ENCODE assay signal across 8 cellular contexts in the genomic region with DNA sequence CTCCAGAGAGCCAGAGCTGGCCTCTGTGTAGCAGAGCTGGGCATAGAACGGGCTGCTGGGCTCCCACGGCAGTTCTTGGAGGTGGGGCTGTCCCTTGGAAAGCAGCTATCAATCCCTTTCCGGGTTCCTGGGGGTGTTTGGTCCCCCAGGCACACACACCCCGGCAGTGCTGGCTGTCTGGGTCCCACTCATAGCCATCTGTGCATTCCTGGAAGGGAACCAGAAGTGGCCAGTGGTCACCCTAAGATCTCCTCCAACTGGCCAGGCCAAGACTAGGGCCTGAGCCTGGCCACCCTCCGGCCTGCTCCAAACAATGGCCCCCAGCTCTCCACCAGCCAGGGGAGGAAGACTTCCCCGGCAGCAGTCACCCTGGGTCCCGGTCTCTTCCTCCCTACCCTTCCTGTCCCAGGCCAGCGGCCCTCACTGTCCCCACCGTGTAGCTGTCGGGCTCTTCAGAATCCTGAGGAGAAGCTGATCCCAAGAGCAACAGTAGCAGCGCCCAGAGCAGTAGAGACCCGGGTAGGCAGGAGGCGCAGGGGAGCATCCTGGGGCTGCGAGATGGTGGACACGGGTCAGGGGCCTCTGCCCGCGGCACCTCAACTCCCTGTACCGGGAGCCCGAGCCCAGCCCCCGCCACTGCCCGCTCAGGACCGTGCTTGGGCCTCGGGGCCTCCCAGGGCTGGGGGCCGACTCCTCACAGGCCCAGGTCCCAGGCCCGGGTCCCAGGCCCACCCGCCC. TPM values are rescaled to one million over a fixed set of nuclear protein-coding genes. Genes with fewer than 3 reads are reported as not detected.
A peak's percentile ranks its signal among the peaks of the same experiment; 100 is the strongest.
DNase-seq lines count a peak whose midpoint lies in the region; ATAC-seq and TF ChIP-seq lines count a peak whose summit lies in the region.

No MANE protein-coding gene starts in this region.

- no peak overlapping the region for H3K4me3 ChIP-seq in body of pancreas
- H3K4me3 ChIP-seq in left lung = peak overlapping the region; percentile 45 to 58
- peak overlapping the region; percentile 64 to 76 (median 65) for H3K4me3 ChIP-seq in subcutaneous abdominal adipose tissue (ENCODE audit: low read depth in 1 of 5, low read length in 5 of 5)

- peaks cover 25% of the 10 kb centered on the region for H3K4me1 ChIP-seq in body of pancreas
- peaks cover 0 to 56% of the 10 kb centered on the region in 2 donors for H3K4me1 ChIP-seq in left lung
- H3K4me1 ChIP-seq in subcutaneous abdominal adipose tissue (ENCODE audit: control insufficient read depth in 5 of 5, insufficient read depth in 5 of 5, low read length in 5 of 5) = peaks cover 8 to 40% (median 34%) of the 10 kb centered on the region in 5 donors

- H3K9ac ChIP-seq in subcutaneous abdominal adipose tissue (ENCODE audit: low read length in 5 of 5) = peak overlapping the region; percentile 68 to 86 (median 76)

- H3K27ac ChIP-seq in body of pancreas (peak overlapping the region; percentile 68 to 81 (median 78)), left lung (peak overlapping the region; percentile 80 to 84), subcutaneous abdominal adipose tissue (ENCODE audit: low read depth, low read length) (peak overlapping the region; percentile 88)

- DNase-seq in HuH-7 (ENCODE audit: low spot score) (peak; percentile 58), body of pancreas (no peak), left lung (peak in 1 of 2 donors; percentile 79), DMS53 (lab: John Stamatoyannopoulos, UW) (no peak), CD1c-positive myeloid dendritic cell (ENCODE audit: extremely low spot score) (no peak)

- no peaks in the 10 kb centered on the region for H3K9me3 ChIP-seq in body of pancreas
- no peaks in the 10 kb centered on the region for H3K9me3 ChIP-seq in left lung
- H3K9me3 ChIP-seq in subcutaneous abdominal adipose tissue (ENCODE audit: control insufficient read depth in 5 of 5, low read length in 5 of 5) = no peaks in the 10 kb centered on the region

- ATAC-seq in body of pancreas (peak; percentile 1), left lung (peak; percentile 1), GM21390 (IDR thresholded peaks at IDR 0.05; ENCODE audit: unreplicated experiment) (no peak), HG02852 (IDR thresholded peaks at IDR 0.05; ENCODE audit: unreplicated experiment) (no peak)

- H3K27me3 ChIP-seq in body of pancreas (no peaks in the 10 kb centered on the region), left lung (no peaks in the 10 kb centered on the region), subcutaneous abdominal adipose tissue (ENCODE audit: control insufficient read depth in 5 of 5, insufficient read depth in 4 of 5, low read length in 5 of 5) (no peaks in the 10 kb centered on the region)

- WGBS in body of pancreas, 2 donors = 53 to 74% methylated on average over 6 to 16 of the region's 26 CpGs

- TF ChIP-seq POLR2A in body of pancreas (IDR thresholded peaks at IDR 0.05) = no peak

- TF ChIP-seq CTCF in body of pancreas (IDR thresholded peaks at IDR 0.05) = no peak
- no peak for TF ChIP-seq CTCF in left lung (IDR thresholded peaks at IDR 0.05)

- intact Hi-C loops in body of pancreas (cut with DNase I) (no loop called here), left lung (cut with DNase I) (no loop called here)

- H3K36me3 ChIP-seq in body of pancreas (replicated peaks in 1 of 2; ENCODE audit: insufficient read depth in 1 of 2, low read depth in 2 of 2) = no peaks in the 10 kb centered on the region
- peaks cover 0 to 17% of the 10 kb centered on the region in 2 donors for H3K36me3 ChIP-seq in left lung
- peaks cover 0 to 30% (median 22%) of the 10 kb centered on the region in 5 donors for H3K36me3 ChIP-seq in subcutaneous abdominal adipose tissue (ENCODE audit: control insufficient read depth in 5 of 5, insufficient read depth in 5 of 5, low read length in 5 of 5)

RNA-seq across cellular contexts. Expression of a gene that starts 0.6 kb away (rescaled TPM):
- total RNA-seq in body of pancreas (10 to 100 TPM; 16.2 to 25.4 TPM), left lung (100 to 1,000 TPM in 1 of 2 donors, 10 to 100 TPM in 1; 67.6 to 113 TPM)

RNA-seq across cellular contexts. Expression of a gene that starts 7.7 kb away (rescaled TPM):
- under 1 TPM; 0.33 to 0.78 TPM for total RNA-seq in body of pancreas
- 1 to 10 TPM; 5.8 to 9.1 TPM for total RNA-seq in left lung

RNA-seq across cellular contexts. Expression of a gene that starts 11.7 kb away (rescaled TPM):
- 10 to 100 TPM; 38.2 to 40.5 TPM for total RNA-seq in body of pancreas
- 10 to 100 TPM; 43.4 to 50.7 TPM for total RNA-seq in left lung

RNA-seq across cellular contexts. Expression of a gene that starts 14.0 kb away (rescaled TPM):
- total RNA-seq in body of pancreas = 100 to 1,000 TPM; 190 to 412 TPM
- total RNA-seq in left lung = 1,000 to 10,000 TPM in 1 of 2 donors, 100 to 1,000 TPM in 1; 790 to 1,162 TPM

RNA-seq across cellular contexts. Expression of a gene that starts 16.3 kb away (rescaled TPM):
- 10 to 100 TPM; 40.2 to 49.5 TPM for total RNA-seq in body of pancreas
- 10 to 100 TPM; 56.5 to 69.6 TPM for total RNA-seq in left lung

Comparison
In these comparisons a context has a peak if more than half of its experiments do, and no peak if none do; other contexts are left out.
1. ATAC-seq: peak in body of pancreas (single experiment) and left lung (single experiment); none in GM21390 (single experiment) and HG02852 (single experiment).
2. H3K4me3 ChIP-seq: peak in left lung (2 of 2) and subcutaneous abdominal adipose tissue (5 of 5); none in body of pancreas (0 of 2).
3. Peak in every context shown above with its lines, with median percentiles within 50 percentile points of each other: H3K27ac ChIP-seq.